In genomic region chr13:30408319-30409101, GRCh38 we compare ENCODE assay signal across 1 cellular context.
TF ChIP-seq lines count a peak whose summit lies in the region.

No MANE protein-coding gene starts in this region.

TF ChIP-seq in HepG2, 621 proteins besides CTCF, POLR2A, EP300 and RAD21 (continued from another document and continues in another):
- TF ChIP-seq ZNF251 (CRISPR knock-in tag; IDR thresholded peaks at IDR 0.05) (no peak), ZKSCAN1 (IDR thresholded peaks at IDR 0.05; ENCODE audit: low read length) (no peak), ZNF644 (CRISPR knock-in tag; IDR thresholded peaks at IDR 0.05; ENCODE audit: low read depth) (no peak), ZNF761 (CRISPR knock-in tag; conservative IDR thresholded peaks at IDR 0.05) (0 out of 2 replicates have a peak, but pooled peaks have one; percentile 56), ZNF652 (CRISPR knock-in tag; IDR thresholded peaks at IDR 0.05; ENCODE audit: borderline replicate concordance, low read depth) (no peak), GPN1 (CRISPR knock-in tag; IDR thresholded peaks at IDR 0.05; ENCODE audit: borderline replicate concordance) (no peak), MEIS2 (CRISPR knock-in tag; IDR thresholded peaks at IDR 0.05) (peak; percentile 68; the same call in 1 of the 2 replicates), REL (CRISPR knock-in tag; conservative IDR thresholded peaks at IDR 0.05) (no peak), RAD51 (IDR thresholded peaks at IDR 0.05; ENCODE audit: borderline replicate concordance) (peak; percentile 36; the same call in 1 of the 2 replicates), RARA (CRISPR knock-in tag; IDR thresholded peaks at IDR 0.05) (no peak), DR1 (CRISPR knock-in tag; IDR thresholded peaks at IDR 0.05) (no peak), IKZF1 (IDR thresholded peaks at IDR 0.05) (no peak), ZNF781 (CRISPR knock-in tag; IDR thresholded peaks at IDR 0.05; ENCODE audit: borderline replicate concordance, not compliant biosample characterization) (no peak), ZNF180 (CRISPR knock-in tag; IDR thresholded peaks at IDR 0.05; ENCODE audit: borderline replicate concordance, low read depth) (no peak), ZNF572 (CRISPR knock-in tag; IDR thresholded peaks at IDR 0.05) (no peak), HMG20B (CRISPR knock-in tag; conservative IDR thresholded peaks at IDR 0.05) (no peak), RFXANK (CRISPR knock-in tag; IDR thresholded peaks at IDR 0.05) (no peak), ZNF724P (CRISPR knock-in tag; IDR thresholded peaks at IDR 0.05; ENCODE audit: borderline replicate concordance) (no peak), MAFG (CRISPR knock-in tag; IDR thresholded peaks at IDR 0.05) (no peak), U2AF2 (IDR thresholded peaks at IDR 0.05; ENCODE audit: low read depth, low read length) (no peak), ZNF563 (CRISPR knock-in tag; IDR thresholded peaks at IDR 0.05) (0 out of 2 replicates have a peak, but pooled peaks have one; percentile 66), ZNF460 (CRISPR knock-in tag; IDR thresholded peaks at IDR 0.05; ENCODE audit: borderline replicate concordance) (no peak; the same call in 1 of the 2 replicates), ZC3H13 (CRISPR knock-in tag; IDR thresholded peaks at IDR 0.05) (0 out of 2 replicates have a peak, but pooled peaks have one; percentile 45), HOXD1 (CRISPR knock-in tag; IDR thresholded peaks at IDR 0.05) (peak; percentile 77), IRF1 (CRISPR knock-in tag; IDR thresholded peaks at IDR 0.05; ENCODE audit: low read depth) (no peak), NR2F2 (IDR thresholded peaks at IDR 0.05; ENCODE audit: borderline replicate concordance, low read depth) (no peak), GPBP1L1 (CRISPR knock-in tag; IDR thresholded peaks at IDR 0.05) (no peak), NKX3-1 (CRISPR knock-in tag; IDR thresholded peaks at IDR 0.05) (peak; percentile 87; the same call in 1 of the 2 replicates), DMAP1 (CRISPR knock-in tag; IDR thresholded peaks at IDR 0.05) (peak; percentile 49; the same call in 1 of the 2 replicates), YEATS4 (CRISPR knock-in tag; IDR thresholded peaks at IDR 0.05; ENCODE audit: borderline replicate concordance) (peak; percentile 71; the same call in 1 of the 2 replicates), DDIT3 (CRISPR knock-in tag; IDR thresholded peaks at IDR 0.05) (no peak), ZNF256 (CRISPR knock-in tag; conservative IDR thresholded peaks at IDR 0.05) (0 out of 2 replicates have a peak, but pooled peaks have one; percentile 45), ZMYM2 (CRISPR knock-in tag; IDR thresholded peaks at IDR 0.05) (no peak), ZNF143 (CRISPR knock-in tag; IDR thresholded peaks at IDR 0.05) (0 out of 2 replicates have a peak, but pooled peaks have one; percentile 32), ZNF550 (CRISPR knock-in tag; IDR thresholded peaks at IDR 0.05; ENCODE audit: borderline replicate concordance) (no peak), ZNF263 (CRISPR knock-in tag; IDR thresholded peaks at IDR 0.05) (peak; percentile 73), ZNF235 (CRISPR knock-in tag; IDR thresholded peaks at IDR 0.05; ENCODE audit: borderline replicate concordance) (no peak), MTA3 (CRISPR knock-in tag; IDR thresholded peaks at IDR 0.05) (no peak), CHCHD3 (CRISPR knock-in tag; IDR thresholded peaks at IDR 0.05) (no peak), ZNF614 (CRISPR knock-in tag; IDR thresholded peaks at IDR 0.05; ENCODE audit: borderline replicate concordance) (no peak), TAF15 (IDR thresholded peaks at IDR 0.05; ENCODE audit: low read depth, low read length, poor library complexity, severe bottlenecking) (no peak), WIZ (CRISPR knock-in tag; IDR thresholded peaks at IDR 0.05) (no peak), REXO4 (CRISPR knock-in tag; IDR thresholded peaks at IDR 0.05; ENCODE audit: borderline replicate concordance) (no peak), ZNF318 (CRISPR knock-in tag; IDR thresholded peaks at IDR 0.05) (no peak), ZNF207 (IDR thresholded peaks at IDR 0.05; ENCODE audit: borderline replicate concordance) (no peak), HOXA9 (CRISPR knock-in tag; IDR thresholded peaks at IDR 0.05; ENCODE audit: borderline replicate concordance) (no peak), HNF4A (CRISPR knock-in tag; IDR thresholded peaks at IDR 0.05) (no peak), ZNF234 (CRISPR knock-in tag; conservative IDR thresholded peaks at IDR 0.05) (no peak), HNRNPK (IDR thresholded peaks at IDR 0.05; ENCODE audit: low read depth, low read length, poor library complexity, severe bottlenecking) (no peak), ZNF782 (CRISPR knock-in tag; IDR thresholded peaks at IDR 0.05; ENCODE audit: borderline replicate concordance) (0 out of 2 replicates have a peak, but pooled peaks have one; percentile 26), ZBTB42 (CRISPR knock-in tag; IDR thresholded peaks at IDR 0.05) (peak; percentile 34; the same call in 1 of the 2 replicates), SALL2 (CRISPR knock-in tag; IDR thresholded peaks at IDR 0.05) (no peak), PLRG1 (conservative IDR thresholded peaks at IDR 0.05) (no peak), ZSCAN25 (CRISPR knock-in tag; IDR thresholded peaks at IDR 0.05) (peak; percentile 94), PHF20 (CRISPR knock-in tag; IDR thresholded peaks at IDR 0.05) (no peak), ZNF678 (CRISPR knock-in tag; IDR thresholded peaks at IDR 0.05) (peak; percentile 54; the same call in 1 of the 2 replicates), MZF1 (CRISPR knock-in tag; IDR thresholded peaks at IDR 0.05; ENCODE audit: borderline replicate concordance) (no peak)
- TF ChIP-seq, protein P1, sequence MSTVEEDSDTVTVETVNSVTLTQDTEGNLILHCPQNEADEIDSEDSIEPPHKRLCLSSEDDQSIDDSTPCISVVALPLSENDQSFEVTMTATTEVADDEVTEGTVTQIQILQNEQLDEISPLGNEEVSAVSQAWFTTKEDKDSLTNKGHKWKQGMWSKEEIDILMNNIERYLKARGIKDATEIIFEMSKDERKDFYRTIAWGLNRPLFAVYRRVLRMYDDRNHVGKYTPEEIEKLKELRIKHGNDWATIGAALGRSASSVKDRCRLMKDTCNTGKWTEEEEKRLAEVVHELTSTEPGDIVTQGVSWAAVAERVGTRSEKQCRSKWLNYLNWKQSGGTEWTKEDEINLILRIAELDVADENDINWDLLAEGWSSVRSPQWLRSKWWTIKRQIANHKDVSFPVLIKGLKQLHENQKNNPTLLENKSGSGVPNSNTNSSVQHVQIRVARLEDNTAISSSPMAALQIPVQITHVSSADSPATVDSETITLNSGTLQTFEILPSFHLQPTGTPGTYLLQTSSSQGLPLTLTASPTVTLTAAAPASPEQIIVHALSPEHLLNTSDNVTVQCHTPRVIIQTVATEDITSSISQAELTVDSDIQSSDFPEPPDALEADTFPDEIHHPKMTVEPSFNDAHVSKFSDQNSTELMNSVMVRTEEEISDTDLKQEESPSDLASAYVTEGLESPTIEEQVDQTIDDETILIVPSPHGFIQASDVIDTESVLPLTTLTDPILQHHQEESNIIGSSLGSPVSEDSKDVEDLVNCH (CRISPR knock-in tag; IDR thresholded peaks at IDR 0.05) = 0 out of 2 replicates have a peak, but pooled peaks have one; percentile 37
- TF ChIP-seq, protein P2, sequence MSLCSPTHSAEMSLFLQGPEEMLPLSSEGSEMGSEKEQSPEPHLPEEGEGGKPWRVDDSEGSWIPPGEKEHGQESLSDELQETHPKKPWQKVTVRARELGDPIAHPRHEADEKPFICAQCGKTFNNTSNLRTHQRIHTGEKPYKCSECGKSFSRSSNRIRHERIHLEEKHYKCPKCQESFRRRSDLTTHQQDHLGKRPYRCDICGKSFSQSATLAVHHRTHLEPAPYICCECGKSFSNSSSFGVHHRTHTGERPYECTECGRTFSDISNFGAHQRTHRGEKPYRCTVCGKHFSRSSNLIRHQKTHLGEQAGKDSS (CRISPR knock-in tag; IDR thresholded peaks at IDR 0.05; ENCODE audit: borderline replicate concordance, low read depth) = peak; percentile 60; the same call in 1 of the 2 replicates
- TF ChIP-seq, protein P3, sequence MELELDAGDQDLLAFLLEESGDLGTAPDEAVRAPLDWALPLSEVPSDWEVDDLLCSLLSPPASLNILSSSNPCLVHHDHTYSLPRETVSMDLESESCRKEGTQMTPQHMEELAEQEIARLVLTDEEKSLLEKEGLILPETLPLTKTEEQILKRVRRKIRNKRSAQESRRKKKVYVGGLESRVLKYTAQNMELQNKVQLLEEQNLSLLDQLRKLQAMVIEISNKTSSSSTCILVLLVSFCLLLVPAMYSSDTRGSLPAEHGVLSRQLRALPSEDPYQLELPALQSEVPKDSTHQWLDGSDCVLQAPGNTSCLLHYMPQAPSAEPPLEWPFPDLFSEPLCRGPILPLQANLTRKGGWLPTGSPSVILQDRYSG (CRISPR knock-in tag; IDR thresholded peaks at IDR 0.05) = no peak
- TF ChIP-seq, protein P4, sequence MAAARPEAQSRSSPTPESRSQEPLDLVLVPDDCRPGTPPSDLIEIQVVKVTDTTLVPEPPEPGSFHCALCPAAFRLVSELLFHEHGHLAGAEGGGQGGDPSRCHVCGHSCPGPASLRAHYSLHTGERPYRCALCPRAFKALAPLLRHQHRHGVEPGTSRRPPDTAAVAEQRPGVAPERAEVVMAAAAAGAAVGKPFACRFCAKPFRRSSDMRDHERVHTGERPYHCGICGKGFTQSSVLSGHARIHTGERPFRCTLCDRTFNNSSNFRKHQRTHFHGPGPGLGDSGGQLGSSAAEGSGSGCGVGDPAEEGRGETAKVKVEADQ (CRISPR knock-in tag; IDR thresholded peaks at IDR 0.05; ENCODE audit: borderline replicate concordance) = peak; percentile 28; the same call in 1 of the 2 replicates
